In genomic region chr13:106331116-106331515, GRCh38 we compare ENCODE assay signal across 21 cellular contexts.
"Had no signal": no experiment of that assay in that cellular context is flagged by ENCODE, and none has a peak within 500 bp of the region (broad histone marks: within the 10 kb centered on the region; RNA-seq: fewer than 3 reads in every experiment).

No MANE protein-coding gene starts in this region.

- H3K27me3 Mint-ChIP-seq: stimulated activated naive B cell treated with anti-CD40 and anti-IgM and Interleukin-4, amounts not matched to agents 10 μg/mL and 1 μg/mL and 100 μg/mL, for 72 hours had no signal

- H3K9me3 Mint-ChIP-seq: mesothelial cell of epicardium; nephron; stimulated activated naive B cell treated with anti-CD40 and anti-IgM and Interleukin-4, amounts not matched to agents 10 μg/mL and 1 μg/mL and 100 μg/mL, for 72 hours; stimulated activated naive CD8-positive, alpha-beta T cell treated with anti-CD3 and anti-CD28 coated beads, Interleukin-15, Interleukin-2, amounts not matched to agents 100 ng/mL and 50 ng/mL, for 24 hours had no signal

- H3K27ac Mint-ChIP-seq: mesothelial cell of epicardium; naive thymus-derived CD4-positive, alpha-beta T cell; nephron; stimulated activated naive B cell treated with anti-CD40 and anti-IgM and Interleukin-4, amounts not matched to agents 10 μg/mL and 1 μg/mL and 100 μg/mL, for 72 hours; stimulated activated naive CD8-positive, alpha-beta T cell treated with anti-CD3 and anti-CD28 coated beads, Interleukin-15, Interleukin-2, amounts not matched to agents 100 ng/mL and 50 ng/mL, for 24 hours had no signal

- H3K4me1 ChIP-seq: left lung, neural progenitor cell, parathyroid adenoma, prostate gland, right atrium auricular region, sigmoid colon, tibial nerve, uterus had no signal

- H3K4me3 Mint-ChIP-seq: mesothelial cell of epicardium; naive thymus-derived CD4-positive, alpha-beta T cell; nephron; neural progenitor cell; stimulated activated naive B cell treated with anti-CD40 and anti-IgM and Interleukin-4, amounts not matched to agents 10 μg/mL and 1 μg/mL and 100 μg/mL, for 72 hours; stimulated activated naive CD8-positive, alpha-beta T cell treated with anti-CD3 and anti-CD28 coated beads, Interleukin-15, Interleukin-2, amounts not matched to agents 100 ng/mL and 50 ng/mL, for 24 hours had no signal

- H3K27ac ChIP-seq: left lung, neural progenitor cell, parathyroid adenoma, prostate gland, right atrium auricular region, sigmoid colon, thoracic aorta, tibial nerve, upper lobe of left lung, uterus had no signal

- H3K36me3 Mint-ChIP-seq: mesothelial cell of epicardium; naive thymus-derived CD4-positive, alpha-beta T cell; neural progenitor cell; stimulated activated naive B cell treated with anti-CD40 and anti-IgM and Interleukin-4, amounts not matched to agents 10 μg/mL and 1 μg/mL and 100 μg/mL, for 72 hours had no signal

- H3K27me3 ChIP-seq: dorsolateral prefrontal cortex, left lung, neural progenitor cell, right atrium auricular region, sigmoid colon, tibial nerve, upper lobe of left lung, uterus had no signal

- H3K36me3 ChIP-seq: left lung, neural progenitor cell, prostate gland, right atrium auricular region, sigmoid colon, thoracic aorta, tibial nerve, upper lobe of left lung, uterus had no signal

- H3K9me3 ChIP-seq: prostate gland, right atrium auricular region, sigmoid colon, thoracic aorta, tibial nerve, upper lobe of left lung, uterus had no signal

- DNase-seq: effector CD4-positive, alpha-beta T cell; kidney; left lung; mesenchymal stem cell; naive thymus-derived CD4-positive, alpha-beta T cell; sigmoid colon; stimulated activated CD4-positive, alpha-beta T cell treated with anti-CD3 and anti-CD28 coated beads, Interleukin-2, amount 100 ng/mL, for 24 hours; stimulated activated CD4-positive, alpha-beta T cell treated with anti-CD3 and anti-CD28 coated beads, Interleukin-4, amount 100 ng/mL, for 24 hours; stimulated activated naive B cell treated with anti-CD40 and anti-IgM and Interleukin-4, amounts not matched to agents 10 μg/mL and 1 μg/mL and 100 μg/mL, for 72 hours; uterus had no signal

- ATAC-seq: left lung; naive thymus-derived CD4-positive, alpha-beta T cell; stimulated activated naive B cell treated with anti-CD40 and anti-IgM and Interleukin-4, amounts not matched to agents 10 μg/mL and 1 μg/mL and 100 μg/mL, for 72 hours had no signal

- H3K4me1 Mint-ChIP-seq: naive thymus-derived CD4-positive, alpha-beta T cell; nephron; stimulated activated naive B cell treated with anti-CD40 and anti-IgM and Interleukin-4, amounts not matched to agents 10 μg/mL and 1 μg/mL and 100 μg/mL, for 72 hours had no signal

- H3K4me3 ChIP-seq: left lung, neural progenitor cell, prostate gland, right atrium auricular region, sigmoid colon, thoracic aorta, tibial nerve, upper lobe of left lung, uterus had no signal
